Comparison of ENCODE assay signal across 15 cellular contexts in genomic region chr3:13219077-13219901, GRCh38.
A peak's percentile ranks its signal among the peaks of the same experiment; 100 is the strongest.
DNase-seq lines count a peak whose midpoint lies in the region; ATAC-seq and TF ChIP-seq lines count a peak whose summit lies in the region.
"Had no signal": no experiment of that assay in that cellular context is flagged by ENCODE, and none has a peak within 500 bp of the region (broad histone marks: within the 10 kb centered on the region; RNA-seq: fewer than 3 reads in every experiment).

No MANE protein-coding gene starts in this region.

- no peak overlapping the region for H3K9ac ChIP-seq in PC-3 (ENCODE audit: low read length)

- H3K4me1 ChIP-seq in PC-3 (ENCODE audit: insufficient read depth, low read length), result peaks cover 55% of the 10 kb centered on the region
- no peaks in the 10 kb centered on the region for H3K4me1 ChIP-seq in osteoblast (ENCODE audit: insufficient read depth, low read length)
- H3K4me1 ChIP-seq: SJCRH30 had no signal

- H3K9me3 ChIP-seq in PC-3 (ENCODE audit: low read length) (no peaks in the 10 kb centered on the region), osteoblast (ENCODE audit: low read depth, low read length) (no peaks in the 10 kb centered on the region), MG63 (no peaks in the 10 kb centered on the region)
- H3K9me3 ChIP-seq: SJCRH30 had no signal

- H3K4me3 ChIP-seq in PC-3 (ENCODE audit: low read length), result no peak overlapping the region
- no peak overlapping the region for H3K4me3 ChIP-seq in osteoblast (ENCODE audit: insufficient read depth, low read length)
- H3K4me3 ChIP-seq in MG63, result no peak overlapping the region
- H3K4me3 ChIP-seq: SJCRH30 had no signal

- no peaks in the 10 kb centered on the region for H3K27me3 ChIP-seq in PC-3 (ENCODE audit: low read length)
- peaks cover 3% of the 10 kb centered on the region for H3K27me3 ChIP-seq in osteoblast (ENCODE audit: insufficient read depth, low read length)
- no peaks in the 10 kb centered on the region for H3K27me3 ChIP-seq in MG63

- H3K79me2 ChIP-seq in PC-3 (ENCODE audit: low read length), result peaks cover 32% of the 10 kb centered on the region
- no peaks in the 10 kb centered on the region for H3K79me2 ChIP-seq in osteoblast (ENCODE audit: insufficient read depth, low read length)

- TF ChIP-seq CTCF in PC-3 (conservative IDR thresholded peaks at IDR 0.05; ENCODE audit: low read depth, low read length) (no peak), osteoblast (IDR thresholded peaks at IDR 0.05; ENCODE audit: extremely low read depth, low read depth, low read length) (no peak)

- peak overlapping the region; percentile 76 for H3K27ac ChIP-seq in PC-3 (ENCODE audit: low read length)
- no peak overlapping the region for H3K27ac ChIP-seq in osteoblast (ENCODE audit: low read depth, low read length)
- H3K27ac ChIP-seq: SJCRH30 had no signal

- no peaks in the 10 kb centered on the region for H3K9me2 ChIP-seq in PC-3 (replicated peaks; ENCODE audit: low read length)

- no peaks in the 10 kb centered on the region for H4K20me1 ChIP-seq in PC-3 (ENCODE audit: low read length)
- no peaks in the 10 kb centered on the region for H4K20me1 ChIP-seq in osteoblast (ENCODE audit: insufficient read depth, low read length)

- intact Hi-C loops in PC-3 (cut with micrococcal nuclease), result loop anchor here (2.0 to 5.0 kb wide), 2 partner anchors 24 to 63 kb away; no protein-coding TSS in a partner anchor

- CTCF ChIA-PET in PC-3 (lab: Charles Lee), result interaction anchor here (1.5 kb wide), 1 partner anchor 127 kb away, joined by 9 read pairs; no protein-coding TSS in a partner anchor

- H3F3A ChIP-seq in PC-3 (ENCODE audit: low read length, unreplicated experiment), result peaks cover 3% of the 10 kb centered on the region

- no peak overlapping the region for H2AFZ ChIP-seq in PC-3 (ENCODE audit: low read length)
- H2AFZ ChIP-seq in osteoblast (ENCODE audit: low read length), result no peak overlapping the region

- H3K4me2 ChIP-seq in PC-3 (ENCODE audit: low read length) (0 out of 2 replicates have a peak overlapping the region, but pooled peaks have one; percentile 54), osteoblast (ENCODE audit: insufficient read depth, low read length) (no peak overlapping the region)

- H3K36me3 ChIP-seq in PC-3 (ENCODE audit: low read depth, low read length) (no peaks in the 10 kb centered on the region), osteoblast (ENCODE audit: insufficient read depth, low read length) (no peaks in the 10 kb centered on the region), MG63 (no peaks in the 10 kb centered on the region)
- H3K36me3 ChIP-seq: SJCRH30 had no signal

- POLR2A ChIA-PET in PC-3 (lab: Charles Lee; ENCODE audit: unreplicated experiment), result no interaction called here

- no TSS peak for BruUV-seq in PC-3 (replicated peaks; lab: Mats Ljungman, UMichigan)

- no peak for ATAC-seq in PC-3
- ATAC-seq: CD8-positive, alpha-beta T cell had no signal

- DNase-seq in Ammon's horn (ENCODE audit: low spot score) (peak; percentile 54), PC-3 (no peak), globus pallidus (ENCODE audit: low spot score) (peak; percentile 12), osteoblast (ENCODE audit: insufficient read length, low spot score, missing footprints) (peak; percentile 50), MG63 (no peak), SHP77 (lab: John Stamatoyannopoulos, UW) (no peak)
- DNase-seq in activated CD4-positive, CD25-positive, alpha-beta regulatory T cell treated with anti-CD3 and anti-CD28 coated beads, Interleukin-2, amount 50 U/mL, for 72 hours, result no peak
- DNase-seq: CD8-positive, alpha-beta T cell; H9; Kasumi-1; NCI-H1417; NCI-H1930; NCI-H2171 treated with DMSO at 0.1 percent for 48 hours; NCI-H774; SJCRH30 had no signal

Comparison
In these comparisons a context has a peak if more than half of its experiments do, and no peak if none do; other contexts are left out.
1. DNase-seq: peak in Ammon's horn (single experiment), globus pallidus (single experiment) and osteoblast (single experiment); none in PC-3 (single experiment), activated CD4-positive, CD25-positive, alpha-beta regulatory T cell treated with anti-CD3 and anti-CD28 coated beads, Interleukin-2, amount 50 U/mL, for 72 hours (single experiment), MG63 (single experiment) and SHP77 (0 of 2).